7 cellular contexts compared by ENCODE assay signal in the genomic region with DNA sequence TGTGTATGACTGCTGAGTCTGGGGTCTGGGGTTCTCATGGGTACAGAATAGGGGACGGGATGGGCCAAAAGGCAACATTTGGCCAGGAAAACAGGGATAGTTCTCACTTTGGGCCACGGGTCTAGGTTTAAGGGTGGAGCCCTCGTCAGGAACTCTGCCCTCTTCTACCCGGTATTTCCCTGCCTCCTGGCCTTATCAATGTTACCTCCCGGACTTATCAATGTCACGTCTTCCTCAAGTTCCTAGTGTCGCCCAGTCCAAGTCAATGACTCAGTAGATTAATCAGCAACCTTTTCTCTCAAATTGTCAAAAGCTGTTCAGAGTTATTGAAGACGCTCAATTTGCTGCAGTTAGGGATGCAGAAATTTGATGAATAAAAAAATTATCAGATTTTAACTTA.
"Had no signal": no experiment of that assay in that cellular context is flagged by ENCODE, and none has a peak within 500 bp of the region (broad histone marks: within the 10 kb centered on the region; RNA-seq: fewer than 3 reads in every experiment).

No MANE protein-coding gene starts in this region.

- H3K4me3 ChIP-seq: GM23338 had no signal

- H2AFZ ChIP-seq: GM23338 had no signal

- FAIRE-seq: H1, H54, HTR-8/SVneo had no signal

- H3K9me3 Mint-ChIP-seq: GM23338, H9 had no signal

- H3K27ac Mint-ChIP-seq: GM23338, H9 had no signal

- H3K4me1 Mint-ChIP-seq: GM23338 had no signal

- DNase-seq: H9, HCEC 1CT, IMR-90 had no signal

- H3K4me3 Mint-ChIP-seq: GM23338, H9 had no signal

- H3K4me2 ChIP-seq: GM23338 had no signal
